1 cellular context compared by ENCODE assay signal in the genomic region with DNA sequence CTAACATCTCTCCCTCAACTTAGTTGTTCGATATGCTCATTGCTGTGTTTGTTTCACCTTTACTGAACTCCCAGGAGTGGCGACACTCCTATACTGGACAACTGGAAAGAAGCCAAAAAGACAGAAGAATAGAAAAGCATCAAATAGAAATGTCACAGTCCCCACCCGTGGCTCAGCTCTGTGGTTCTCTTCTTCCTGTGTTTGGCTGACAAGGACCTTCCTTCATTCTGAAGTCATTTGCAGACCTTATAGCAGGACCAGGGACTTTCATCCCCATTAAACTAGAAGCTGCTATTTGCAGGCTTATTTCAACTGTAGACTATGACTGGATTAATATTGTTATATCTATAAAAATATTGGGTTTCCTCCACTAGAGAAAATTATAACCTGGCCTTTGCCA.
TF ChIP-seq lines count a peak whose summit lies in the region.

No MANE protein-coding gene starts in this region.

TF ChIP-seq in IMR-90, 13 proteins besides CTCF, POLR2A, EP300 and RAD21:
- TF ChIP-seq RFX5 (IDR thresholded peaks at IDR 0.05; ENCODE audit: low read depth, low read length) (no peak), CHD1 (IDR thresholded peaks at IDR 0.05; ENCODE audit: low read depth, low read length) (no peak), SMC3 (IDR thresholded peaks at IDR 0.05; ENCODE audit: low read depth, low read length) (no peak), CEBPB (IDR thresholded peaks at IDR 0.05; ENCODE audit: low read depth, low read length) (no peak), FOS (IDR thresholded peaks at IDR 0.05; ENCODE audit: low read depth, low read length) (no peak), BHLHE40 (IDR thresholded peaks at IDR 0.05; ENCODE audit: low read depth, low read length) (no peak)
- TF ChIP-seq, protein P1, sequence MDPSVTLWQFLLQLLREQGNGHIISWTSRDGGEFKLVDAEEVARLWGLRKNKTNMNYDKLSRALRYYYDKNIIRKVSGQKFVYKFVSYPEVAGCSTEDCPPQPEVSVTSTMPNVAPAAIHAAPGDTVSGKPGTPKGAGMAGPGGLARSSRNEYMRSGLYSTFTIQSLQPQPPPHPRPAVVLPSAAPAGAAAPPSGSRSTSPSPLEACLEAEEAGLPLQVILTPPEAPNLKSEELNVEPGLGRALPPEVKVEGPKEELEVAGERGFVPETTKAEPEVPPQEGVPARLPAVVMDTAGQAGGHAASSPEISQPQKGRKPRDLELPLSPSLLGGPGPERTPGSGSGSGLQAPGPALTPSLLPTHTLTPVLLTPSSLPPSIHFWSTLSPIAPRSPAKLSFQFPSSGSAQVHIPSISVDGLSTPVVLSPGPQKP (IDR thresholded peaks at IDR 0.05; ENCODE audit: borderline replicate concordance, low read depth, low read length) = no peak
TF ChIP-seq in IMR-90: peak in this region for 0.
